In the genomic region with DNA sequence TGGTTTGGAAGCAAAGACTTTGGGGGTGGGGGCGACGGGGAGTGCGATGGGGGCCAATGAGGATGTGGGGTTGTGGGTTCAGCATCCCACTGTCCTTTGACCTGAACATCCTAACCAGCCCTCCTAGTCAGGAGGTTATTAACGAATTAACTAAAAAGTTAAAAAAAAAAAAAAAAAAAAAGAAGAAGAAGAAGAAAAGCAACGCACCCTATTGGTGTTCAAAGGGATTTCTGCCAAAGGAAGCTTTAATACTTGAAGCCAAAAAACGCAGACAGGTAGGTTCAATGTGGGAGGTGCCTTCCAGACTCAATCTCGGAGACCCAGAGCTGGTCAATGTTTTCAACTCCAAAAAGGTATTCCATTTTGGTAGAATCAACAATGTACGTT, we compare ENCODE assay signal across 8 cellular contexts. TPM values are rescaled to one million over a fixed set of nuclear protein-coding genes. Genes with fewer than 3 reads are reported as not detected.
DNase-seq lines count a peak whose midpoint lies in the region; ATAC-seq lines count a peak whose summit lies in the region.

No MANE protein-coding gene starts in this region.

- H3K4me1 Mint-ChIP-seq in activated CD4-positive, alpha-beta T cell treated with anti-CD3 and anti-CD28 coated beads, Interleukin-2, amount 10 ng/mL, durations not matched to agents 7 days and 5 days: peaks cover 7% of the 10 kb centered on the region
- peaks cover 13 to 16% (median 14%) of the 10 kb centered on the region in 3 donors for H3K4me1 Mint-ChIP-seq in T-cell

- POLR2A ChIA-PET in activated CD4-positive, alpha-beta T cell treated with anti-CD3 and anti-CD28 coated beads, Interleukin-2, amount 10 ng/mL, durations not matched to agents 7 days and 5 days (lab: Charles Lee): no interaction called here
- POLR2A ChIA-PET in T-cell (lab: Charles Lee): interaction anchor here in 1 of 2 donors (0.6 kb wide), 1 partner anchor 735 kb away, joined by 4 read pairs; no protein-coding TSS in a partner anchor

- H3K27ac ChIP-seq in subcutaneous abdominal adipose tissue (ENCODE audit: low read depth, low read length): no peak overlapping the region

- no peaks in the 10 kb centered on the region for H3K9me3 ChIP-seq in subcutaneous abdominal adipose tissue (ENCODE audit: control insufficient read depth in 5 of 5, low read length in 5 of 5)

- peaks cover 64% of the 10 kb centered on the region for H3K27me3 Mint-ChIP-seq in activated CD4-positive, alpha-beta T cell treated with anti-CD3 and anti-CD28 coated beads, Interleukin-2, amount 10 ng/mL, durations not matched to agents 7 days and 5 days
- peaks cover 51 to 56% of the 10 kb centered on the region in 2 donors for H3K27me3 Mint-ChIP-seq in T-cell

- peaks cover 0 to 46% (median 28%) of the 10 kb centered on the region in 5 donors for H3K27me3 ChIP-seq in subcutaneous abdominal adipose tissue (ENCODE audit: control insufficient read depth in 5 of 5, insufficient read depth in 4 of 5, low read length in 5 of 5)

- CTCF ChIA-PET in activated CD4-positive, alpha-beta T cell treated with anti-CD3 and anti-CD28 coated beads, Interleukin-2, amount 10 ng/mL, durations not matched to agents 7 days and 5 days (lab: Charles Lee): interaction anchor here (1.2 kb wide), 2 partner anchors 22 to 62 kb away, joined by 3 to 6 read pairs; no protein-coding TSS in a partner anchor
- CTCF ChIA-PET in T-cell (lab: Charles Lee): no interaction called here

- no peaks in the 10 kb centered on the region for H3K36me3 Mint-ChIP-seq in activated CD4-positive, alpha-beta T cell treated with anti-CD3 and anti-CD28 coated beads, Interleukin-2, amount 10 ng/mL, durations not matched to agents 7 days and 5 days (ENCODE audit: low read depth)
- no peaks in the 10 kb centered on the region for H3K36me3 Mint-ChIP-seq in T-cell

- DNase-seq in activated CD4-positive, alpha-beta T cell treated with anti-CD3 and anti-CD28 coated beads, Interleukin-2, amount 10 ng/mL, durations not matched to agents 7 days and 5 days: no peak
- no peak for DNase-seq in activated CD4-positive, alpha-beta T cell treated with anti-CD3 and anti-CD28 coated beads for 1 hour
- no peak for DNase-seq in T-cell
- peak; percentile 28 for DNase-seq in iPS-NIHi7 (ENCODE audit: extremely low spot score)
- DNase-seq in 8988T: no peak
- no peak for DNase-seq in hippocampal formation (lab: John Stamatoyannopoulos, UW)
- DNase-seq in effector CD4-positive, alpha-beta T cell: no peak

- H3K9ac ChIP-seq in subcutaneous abdominal adipose tissue (ENCODE audit: low read length in 5 of 5): no peak overlapping the region

- H3K9me3 Mint-ChIP-seq in activated CD4-positive, alpha-beta T cell treated with anti-CD3 and anti-CD28 coated beads, Interleukin-2, amount 10 ng/mL, durations not matched to agents 7 days and 5 days: no peaks in the 10 kb centered on the region
- no peaks in the 10 kb centered on the region for H3K9me3 Mint-ChIP-seq in T-cell

- no peak overlapping the region for H3K27ac Mint-ChIP-seq in activated CD4-positive, alpha-beta T cell treated with anti-CD3 and anti-CD28 coated beads, Interleukin-2, amount 10 ng/mL, durations not matched to agents 7 days and 5 days
- H3K27ac Mint-ChIP-seq in T-cell: peak overlapping the region in 1 of 2 donors; percentile 61

- H3K4me3 ChIP-seq in subcutaneous abdominal adipose tissue (ENCODE audit: low read depth in 1 of 5, low read length in 5 of 5): peak overlapping the region in 3 of 5 donors; percentile 51 to 65 (median 57)

- no peak for ATAC-seq in T-cell (replicated peaks in 1 of 4)

- H3K4me1 ChIP-seq in subcutaneous abdominal adipose tissue (ENCODE audit: control insufficient read depth in 5 of 5, insufficient read depth in 5 of 5, low read length in 5 of 5): peaks cover 0 to 26% (median 19%) of the 10 kb centered on the region in 5 donors

- H3K4me3 Mint-ChIP-seq in activated CD4-positive, alpha-beta T cell treated with anti-CD3 and anti-CD28 coated beads, Interleukin-2, amount 10 ng/mL, durations not matched to agents 7 days and 5 days: peak overlapping the region; percentile 36
- H3K4me3 Mint-ChIP-seq in T-cell: peak overlapping the region in 2 of 3 donors; percentile 49 to 73

- H3K36me3 ChIP-seq in subcutaneous abdominal adipose tissue (ENCODE audit: control insufficient read depth in 5 of 5, insufficient read depth in 5 of 5, low read length in 5 of 5): no peaks in the 10 kb centered on the region

RNA-seq across cellular contexts. Expression of a gene that starts 2.2 kb away (rescaled TPM):
- total RNA-seq in activated CD4-positive, alpha-beta T cell treated with anti-CD3 and anti-CD28 coated beads, Interleukin-2, amount 10 ng/mL, durations not matched to agents 7 days and 5 days: not detected
- total RNA-seq in T-cell: under 1 TPM; 0.10 to 0.98 (median 0.46) TPM

RNA-seq across cellular contexts. Expression of a gene that starts 56.0 kb away (rescaled TPM):
- 1 to 10 TPM; 8.0 to 8.2 TPM for total RNA-seq in activated CD4-positive, alpha-beta T cell treated with anti-CD3 and anti-CD28 coated beads, Interleukin-2, amount 10 ng/mL, durations not matched to agents 7 days and 5 days
- 1 to 10 TPM; 5.2 to 8.2 (median 5.8) TPM for total RNA-seq in T-cell
